ENCODE assay signal across 8 cellular contexts in the genomic region with DNA sequence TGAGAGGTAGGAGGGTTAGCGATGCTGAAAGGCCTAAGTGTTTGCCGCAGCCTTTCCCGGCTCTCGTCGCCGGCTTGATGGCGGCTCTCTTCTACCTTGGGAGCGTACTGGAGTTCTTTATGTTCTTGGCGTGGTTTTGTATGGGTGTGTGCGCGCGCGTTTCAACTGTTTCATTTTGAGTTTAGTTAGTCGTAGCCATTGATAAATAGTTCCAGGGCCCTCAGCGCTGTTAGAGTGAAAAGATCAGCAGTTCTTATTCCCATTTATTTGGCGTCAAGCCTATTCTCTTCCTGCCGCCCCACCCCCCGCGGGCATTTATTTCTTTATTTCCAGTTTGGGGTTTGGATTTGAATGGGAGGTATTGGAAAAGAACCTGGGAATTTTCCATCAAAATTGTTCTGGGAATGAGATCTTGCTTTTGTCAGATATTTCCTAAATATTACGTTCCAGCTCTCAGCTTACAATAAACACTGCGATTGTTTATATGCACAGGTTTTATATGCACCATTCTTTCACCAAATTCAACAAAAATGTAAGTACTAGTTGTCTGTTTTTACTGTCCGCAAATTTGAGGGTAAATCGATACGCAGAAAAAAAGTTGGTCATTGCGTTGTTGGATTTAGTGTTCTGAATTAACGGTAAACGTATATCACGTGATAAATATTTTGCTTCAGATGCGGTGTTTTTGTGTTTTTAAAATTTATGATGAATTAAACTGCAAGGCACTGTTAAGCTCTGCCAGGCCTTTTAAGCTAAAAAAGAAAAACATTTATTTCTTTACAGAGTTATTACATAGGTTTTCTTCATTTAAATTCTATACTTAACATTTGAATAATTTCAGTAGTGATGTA. TPM values are rescaled to one million over a fixed set of nuclear protein-coding genes. Genes with fewer than 3 reads are reported as not detected.
DNase-seq lines count a peak whose midpoint lies in the region; ATAC-seq, FAIRE-seq and TF ChIP-seq lines count a peak whose summit lies in the region.

No MANE protein-coding gene starts in this region.

- TF ChIP-seq CTCF in nephron (IDR thresholded peaks at IDR 0.05; ENCODE audit: unreplicated experiment in 3 of 3): no peak
- TF ChIP-seq CTCF in thyroid gland (IDR thresholded peaks at IDR 0.05): no peak

- 1 to 2% methylated on average over 29 of the region's 29 CpGs for WGBS in thyroid gland, 2 donors

- H3K36me3 ChIP-seq in thyroid gland: no peaks in the 10 kb centered on the region

- peaks cover 2% of the 10 kb centered on the region for H3K9me3 Mint-ChIP-seq in nephron

- H3K27ac Mint-ChIP-seq in nephron: peak overlapping the region; percentile 89 to 99 (median 98)

- no peaks in the 10 kb centered on the region for H3K27me3 ChIP-seq in thyroid gland

- no peak for TF ChIP-seq POLR2A in thyroid gland (IDR thresholded peaks at IDR 0.05)

- intact Hi-C loops in thyroid gland (cut with DNase I): no loop called here

- peaks cover 10% of the 10 kb centered on the region for H3K36me3 Mint-ChIP-seq in nephron (ENCODE audit: low read depth)

- H3K4me3 Mint-ChIP-seq in nephron: peak overlapping the region; percentile 88 to 92 (median 89)

- H3K4me3 ChIP-seq in thyroid gland (replicated peaks in 1 of 3): peak overlapping the region; percentile 73 to 99 (median 95)

- ATAC-seq in esophagus mucosa: peak; percentile 2

- H3K4me1 ChIP-seq in thyroid gland: peaks cover 22 to 30% of the 10 kb centered on the region in 2 donors

- no peaks in the 10 kb centered on the region for H3K9me3 ChIP-seq in thyroid gland

- no peaks in the 10 kb centered on the region for H3K27me3 Mint-ChIP-seq in nephron (ENCODE audit: low read depth)

- peak; percentile 10 to 31 for DNase-seq in NOMO-1 (lab: John Stamatoyannopoulos, UW; ENCODE audit: unreplicated experiment in 2 of 2)
- no peak for DNase-seq in NOMO-1 treated with dmso at 0.1 percent for 144 hours (lab: John Stamatoyannopoulos, UW; ENCODE audit: unreplicated experiment)
- peak; percentile 16 for DNase-seq in NCI-H2029 (lab: John Stamatoyannopoulos, UW)
- DNase-seq in activated CD8-positive, alpha-beta memory T cell treated with anti-CD3 and anti-CD28 coated beads for 48 hours (ENCODE audit: low read depth in 2 of 3, low spot score in 2 of 3): peak in 2 of 3 experiments; percentile 22 to 24
- peak in 1 of 2 donors; percentile 24 for DNase-seq in thyroid gland
- no peak for DNase-seq in urothelium cell line (ENCODE audit: low spot score)

- peak overlapping the region; percentile 87 to 94 (median 94) for H3K27ac ChIP-seq in thyroid gland

- peaks cover 27% of the 10 kb centered on the region for H3K4me1 Mint-ChIP-seq in nephron

- no peak for FAIRE-seq in urothelium cell line (lab: Jason Lieb, UNC)

RNA-seq across cellular contexts. Expression of a gene that starts 1.0 kb away (rescaled TPM):
- total RNA-seq in esophagus mucosa (19.2 TPM), thyroid gland (10 to 100 TPM; 40.1 to 81.8 (median 45.1) TPM)

Comparison
In these comparisons a context has a peak if more than half of its experiments do, and no peak if none do; other contexts are left out.
1. DNase-seq: peak in NOMO-1 (2 of 2), NCI-H2029 (single experiment) and activated CD8-positive, alpha-beta memory T cell treated with anti-CD3 and anti-CD28 coated beads for 48 hours (2 of 3); none in NOMO-1 treated with dmso at 0.1 percent for 144 hours (single experiment) and urothelium cell line (single experiment).